ENCODE assay signal across 8 cellular contexts in genomic region chr6:7112741-7113313, GRCh38. TPM values are rescaled to one million over a fixed set of nuclear protein-coding genes. Genes with fewer than 3 reads are reported as not detected.
A peak's percentile ranks its signal among the peaks of the same experiment; 100 is the strongest.
DNase-seq lines count a peak whose midpoint lies in the region; FAIRE-seq and TF ChIP-seq lines count a peak whose summit lies in the region.

No MANE protein-coding gene starts in this region.

- H4K20me1 ChIP-seq in hepatocyte (ENCODE audit: insufficient read depth, poor library complexity, severe bottlenecking) = peaks cover 73% of the 10 kb centered on the region

- peak; percentile 64 for DNase-seq in NB4 (ENCODE audit: low read depth)
- peak; percentile 16 for DNase-seq in activated T-cell treated with anti-CD3 and anti-CD28 coated beads for 4 hours
- DNase-seq in hepatocyte (ENCODE audit: low spot score) = peak; percentile 50
- DNase-seq in stimulated activated CD8-positive, alpha-beta memory T cell treated with anti-CD3 and anti-CD28 coated beads, Interleukin-7, amount 100 ng/mL, for 4 hours (ENCODE audit: low read depth in 2 of 2) = peak; percentile 15 to 17
- no peak for DNase-seq in D721Med (ENCODE audit: insufficient read length, low spot score)
- DNase-seq in BE2C = no peak
- no peak for DNase-seq in H54 (ENCODE audit: insufficient read length, low spot score)

- H3K27me3 ChIP-seq in hepatocyte = no peaks in the 10 kb centered on the region
- H3K27me3 ChIP-seq in BE2C = peaks cover 33% of the 10 kb centered on the region

- no peaks in the 10 kb centered on the region for H3K9me3 ChIP-seq in hepatocyte (ENCODE audit: low read depth)
- no peaks in the 10 kb centered on the region for H3K9me3 ChIP-seq in BE2C

- peaks cover 98% of the 10 kb centered on the region for H3K79me2 ChIP-seq in hepatocyte

- peak overlapping the region; percentile 80 for H3K4me2 ChIP-seq in hepatocyte

- H3K4me3 ChIP-seq in NB4 (ENCODE audit: low read depth, low read length) (peak overlapping the region; percentile 95), hepatocyte (peak overlapping the region; percentile 2), BE2C (ENCODE audit: low read depth, low read length) (no peak overlapping the region)

- TF ChIP-seq CTCF in NB4 (IDR thresholded peaks at IDR 0.05; ENCODE audit: low read depth, low read length) = no peak
- no peak for TF ChIP-seq CTCF in hepatocyte (IDR thresholded peaks at IDR 0.05; ENCODE audit: poor library complexity)
- TF ChIP-seq CTCF in D721Med (IDR thresholded peaks at IDR 0.05; ENCODE audit: insufficient read depth, missing control alignments) = no peak
- no peak for TF ChIP-seq CTCF in BE2C (IDR thresholded peaks at IDR 0.05; ENCODE audit: low read depth, low read length)

- peaks cover 26% of the 10 kb centered on the region for H3K4me1 ChIP-seq in hepatocyte (ENCODE audit: insufficient read depth)
- H3K4me1 ChIP-seq in BE2C = peaks cover 3% of the 10 kb centered on the region; the same call in 1 of the 2 replicates

- no peaks in the 10 kb centered on the region for H3K9me2 ChIP-seq in hepatocyte (replicated peaks; ENCODE audit: insufficient read depth)

- H3K36me3 ChIP-seq in hepatocyte (replicated peaks; ENCODE audit: insufficient read depth, low read depth) (no peaks in the 10 kb centered on the region), BE2C (no peaks in the 10 kb centered on the region)

- FAIRE-seq in D721Med (lab: Jason Lieb, UNC) (no peak), H54 (lab: Jason Lieb, UNC) (no peak)

- 21% methylated on average over 15 of the region's 15 CpGs for WGBS in hepatocyte (ENCODE audit: low lambda C conversion rate, missing lambda C conversion rate)

- TF ChIP-seq POLR2A in GM18526 (IDR thresholded peaks at IDR 0.05; ENCODE audit: extremely low read depth, insufficient read length) (peak; percentile 34), NB4 (IDR thresholded peaks at IDR 0.05; ENCODE audit: extremely low read depth, insufficient read length) (no peak), H54 (IDR thresholded peaks at IDR 0.05; ENCODE audit: low read depth, low read length) (no peak)

- H2AFZ ChIP-seq in hepatocyte = no peak overlapping the region

- H3K27ac ChIP-seq in hepatocyte = peak overlapping the region; percentile 68

RNA-seq across cellular contexts. Expression of gene RREB1, which starts 5.1 kb away (rescaled TPM):
- total RNA-seq in hepatocyte = 23.6 and 28.7 TPM in 2 replicates
- polyA plus RNA-seq in hepatocyte = 15.2 and 19.7 TPM in 2 replicates
- 5.1 TPM for polyA plus RNA-seq in BE2C (2012; ENCODE audit: insufficient read depth, insufficient read length, low read depth)

Comparison
In these comparisons a context has a peak if more than half of its experiments do, and no peak if none do; other contexts are left out.
1. DNase-seq: peak in NB4 (single experiment), activated T-cell treated with anti-CD3 and anti-CD28 coated beads for 4 hours (single experiment), hepatocyte (single experiment) and stimulated activated CD8-positive, alpha-beta memory T cell treated with anti-CD3 and anti-CD28 coated beads, Interleukin-7, amount 100 ng/mL, for 4 hours (2 of 2); none in D721Med (single experiment), BE2C (single experiment) and H54 (single experiment).